Comparison of ENCODE assay signal across 8 cellular contexts in genomic region chr14:34301107-34301734, GRCh38.
A peak's percentile ranks its signal among the peaks of the same experiment; 100 is the strongest.
DNase-seq lines count a peak whose midpoint lies in the region; ATAC-seq, FAIRE-seq and TF ChIP-seq lines count a peak whose summit lies in the region.

No MANE protein-coding gene starts in this region.

- in situ Hi-C loops in HAP-1 (cut with MboI; ENCODE audit: low sequenced_read_pairs) = loop anchor here (10.0 to 25.0 kb wide), 3 partner anchors 196 to 1714 kb away; no protein-coding TSS in a partner anchor
- in situ Hi-C loops in HepG2 (cut with HindIII; ENCODE audit: extremely low pct_ligation_motif_present, low pct_unique_long_range_greater_than_20kb) = loop anchor here (5.0 to 25.0 kb wide), 2 partner anchors 464 to 1589 kb away; no protein-coding TSS in a partner anchor

- no peak overlapping the region for H3K27ac ChIP-seq in HepG2 (ENCODE audit: extremely low read length, insufficient read depth, low read length)

- H3K9me3 ChIP-seq in HAP-1 (no peaks in the 10 kb centered on the region), HepG2 (ENCODE audit: low read length) (peaks cover 15% of the 10 kb centered on the region)

- DNase-seq in Calu3 = peak; percentile 54
- DNase-seq in HAP-1 (ENCODE audit: low spot score in 2 of 2) = peak; percentile 61 to 65
- DNase-seq in NCI-H446 (lab: John Stamatoyannopoulos, UW) = peak; percentile 59 to 66
- peak; percentile 54 for DNase-seq in HepG2 (ENCODE audit: low spot score)
- no peak for DNase-seq in activated CD8-positive, alpha-beta memory T cell treated with anti-CD3 and anti-CD28 coated beads, Interleukin-2, amount 50 U/mL, for 4 hours
- DNase-seq in activated effector memory CD4-positive, alpha-beta T cell treated with anti-CD3 and anti-CD28 coated beads, Interleukin-2, amount 50 U/mL, for 16 hours = no peak

- H3K27ac Mint-ChIP-seq in Calu3 (ENCODE audit: unreplicated experiment) = no peak overlapping the region
- H3K27ac Mint-ChIP-seq in brain = peak overlapping the region in 3 of 5 experiments; percentile 10 to 87 (median 28)

- H3K27me3 Mint-ChIP-seq in Calu3 (ENCODE audit: unreplicated experiment) (peaks cover 17% of the 10 kb centered on the region), brain (peaks cover 2% of the 10 kb centered on the region)

- no peak overlapping the region for H3K9ac ChIP-seq in HepG2 (ENCODE audit: insufficient read depth, low read depth, low read length)

- no peaks in the 10 kb centered on the region for H4K20me1 ChIP-seq in HepG2 (ENCODE audit: insufficient read depth, low read length)

- 0% methylated on average over 1 of the region's 1 CpG for WGBS in HepG2 (ENCODE audit: low lambda C conversion rate)

- H3K4me1 Mint-ChIP-seq in Calu3 (ENCODE audit: low read depth, unreplicated experiment) (peaks cover 10% of the 10 kb centered on the region), brain (peaks cover 38% of the 10 kb centered on the region)

- no peaks in the 10 kb centered on the region for H3K9me3 Mint-ChIP-seq in Calu3 (ENCODE audit: low read depth, unreplicated experiment)
- H3K9me3 Mint-ChIP-seq in brain = peaks cover 4 to 18% (median 10%) of the 10 kb centered on the region in 5 experiments

- TF ChIP-seq CTCF in Calu3 (IDR thresholded peaks at IDR 0.05; ENCODE audit: unreplicated experiment) (peak; percentile 37), brain (conservative IDR thresholded peaks at IDR 0.05) (peak; percentile 66 to 76), HepG2 (CRISPR knock-in tag; IDR thresholded peaks at IDR 0.05) (peak; percentile 78)

- H3K4me3 Mint-ChIP-seq in Calu3 (ENCODE audit: low read depth, unreplicated experiment) = no peak overlapping the region
- H3K4me3 Mint-ChIP-seq in brain = no peak overlapping the region

- H3K27me3 ChIP-seq in HAP-1 (ENCODE audit: low read depth) (no peaks in the 10 kb centered on the region), HepG2 (ENCODE audit: control insufficient read depth in 1 of 2, insufficient read depth in 2 of 2, low read length in 2 of 2) (0 out of 5 replicates have a peak, but pooled peaks cover 0 to 6% of the 10 kb centered on the region in 2 experiments)

- H3K36me3 Mint-ChIP-seq in Calu3 (ENCODE audit: insufficient read depth, unreplicated experiment) = no peaks in the 10 kb centered on the region
- H3K36me3 Mint-ChIP-seq in brain = no peaks in the 10 kb centered on the region

- no peak overlapping the region for H2AFZ ChIP-seq in HepG2 (ENCODE audit: low read length)

- peak; percentile 63 for ATAC-seq in HepG2
- no peak for ATAC-seq in GM21447 (IDR thresholded peaks at IDR 0.05; ENCODE audit: unreplicated experiment)

- H3K79me2 ChIP-seq in HepG2 (ENCODE audit: insufficient read depth, low read length) = no peaks in the 10 kb centered on the region

- CTCF ChIA-PET in Calu3 (lab: Charles Lee) (interaction anchor here (0.7 to 2.2 kb wide), 11 partner anchors 10 to 625 kb away, joined by 3 to 15 read pairs (median 3); no protein-coding TSS in a partner anchor), HepG2 (lab: Yijun Ruan, JAX; ENCODE audit: low intra/inter-chr PET ratio, low total read pairs) (interaction anchor here (0.8 to 1.4 kb wide), 4 partner anchors 452 to 826 kb away, joined by 3 to 8 read pairs (median 3); no protein-coding TSS in a partner anchor)

- POLR2A ChIA-PET in HepG2 (lab: Yijun Ruan, JAX) = no interaction called here

- TF ChIP-seq RAD21 in HepG2 (CRISPR knock-in tag; IDR thresholded peaks at IDR 0.05) = peak; percentile 37; the same call in 1 of the 2 replicates

- H3K4me1 ChIP-seq in HAP-1 (peaks cover 4% of the 10 kb centered on the region; the same call in 1 of the 2 replicates), HepG2 (ENCODE audit: insufficient read depth, low read length) (peaks cover 9% of the 10 kb centered on the region)

- intact Hi-C loops in Calu3 (cut with micrococcal nuclease; ENCODE audit: unreplicated experiment) = loop anchor here (1.0 to 5.0 kb wide), 6 partner anchors 73 to 624 kb away; no protein-coding TSS in a partner anchor
- intact Hi-C loops in HepG2 (cut with micrococcal nuclease; ENCODE audit: unreplicated experiment) = loop anchor here (1.0 to 5.0 kb wide), 2 partner anchors 462 to 1724 kb away; no protein-coding TSS in a partner anchor

- TF ChIP-seq EP300 in HepG2 (IDR thresholded peaks at IDR 0.05; ENCODE audit: low read depth in 2 of 2, low read length in 2 of 2) (no peak), HepG2 (CRISPR knock-in tag; IDR thresholded peaks at IDR 0.05; ENCODE audit: borderline replicate concordance) (no peak)

- H3K4me3 ChIP-seq in HAP-1 (no peak overlapping the region), HepG2 (replicated peaks in 1 of 3; ENCODE audit: insufficient read depth in 1 of 3, low read depth in 2 of 3, low read length in 3 of 3) (no peak overlapping the region)

- no peaks in the 10 kb centered on the region for H3K36me3 ChIP-seq in HAP-1 (replicated peaks)
- no peaks in the 10 kb centered on the region for H3K36me3 ChIP-seq in HepG2 (replicated peaks in 1 of 2; ENCODE audit: control insufficient read depth in 1 of 2, insufficient read depth in 2 of 2, low read length in 2 of 2)

- H3K4me2 ChIP-seq in HepG2 (ENCODE audit: low read depth, low read length) = no peak overlapping the region

- FAIRE-seq in HepG2 (lab: Jason Lieb, UNC) = peak; percentile 49

- BruUV-seq in Calu3 (replicated peaks; lab: Mats Ljungman, UMichigan) (no TSS peak), HepG2 (replicated peaks; lab: Mats Ljungman, UMichigan) (no TSS peak)

- no peak for TF ChIP-seq POLR2A in HepG2 (IDR thresholded peaks at IDR 0.05; ENCODE audit: insufficient read depth in 1 of 2, low read depth in 2 of 2, low read length in 2 of 2)

TF ChIP-seq in HepG2, 621 proteins besides CTCF, POLR2A, EP300 and RAD21 (continues in another document):
- TF ChIP-seq SMC3 (IDR thresholded peaks at IDR 0.05; ENCODE audit: low read length) (peak; percentile 55), ZNF550 (CRISPR knock-in tag; IDR thresholded peaks at IDR 0.05; ENCODE audit: borderline replicate concordance) (no peak), AGO2 (optimal IDR thresholded peaks at IDR 0.05; ENCODE audit: low read depth, low read length) (no peak), BCL6 (CRISPR knock-in tag; IDR thresholded peaks at IDR 0.05) (no peak), ZNF614 (CRISPR knock-in tag; IDR thresholded peaks at IDR 0.05; ENCODE audit: borderline replicate concordance) (0 out of 2 replicates have a peak, but pooled peaks have one; percentile 21), MATR3 (CRISPR knock-in tag; IDR thresholded peaks at IDR 0.05) (no peak), ZNF556 (CRISPR knock-in tag; IDR thresholded peaks at IDR 0.05; ENCODE audit: borderline replicate concordance) (no peak), SRSF1 (optimal IDR thresholded peaks at IDR 0.05; ENCODE audit: low read depth, low read length) (no peak), ZNF34 (CRISPR knock-in tag; IDR thresholded peaks at IDR 0.05; ENCODE audit: borderline replicate concordance) (no peak), RBFOX2 (IDR thresholded peaks at IDR 0.05; ENCODE audit: low read depth, low read length) (no peak), ATF1 (CRISPR knock-in tag; IDR thresholded peaks at IDR 0.05) (no peak), ZNF878 (CRISPR knock-in tag; IDR thresholded peaks at IDR 0.05) (0 out of 2 replicates have a peak, but pooled peaks have one; percentile 25), TEAD3 (CRISPR knock-in tag; optimal IDR thresholded peaks at IDR 0.05; ENCODE audit: borderline replicate concordance) (no peak), RXRB (CRISPR knock-in tag; IDR thresholded peaks at IDR 0.05; ENCODE audit: borderline replicate concordance) (no peak), NFYC (CRISPR knock-in tag; IDR thresholded peaks at IDR 0.05) (no peak), TCF7 (IDR thresholded peaks at IDR 0.05; ENCODE audit: low read depth) (no peak), ZNF292 (CRISPR knock-in tag; IDR thresholded peaks at IDR 0.05; ENCODE audit: borderline replicate concordance, low read depth) (no peak), STAG1 (CRISPR knock-in tag; IDR thresholded peaks at IDR 0.05) (peak; percentile 84), SNAI1 (CRISPR knock-in tag; IDR thresholded peaks at IDR 0.05; ENCODE audit: borderline replicate concordance) (no peak), REPIN1 (CRISPR knock-in tag; IDR thresholded peaks at IDR 0.05; ENCODE audit: borderline replicate concordance, low read depth) (no peak)
- TF ChIP-seq, protein P1, sequence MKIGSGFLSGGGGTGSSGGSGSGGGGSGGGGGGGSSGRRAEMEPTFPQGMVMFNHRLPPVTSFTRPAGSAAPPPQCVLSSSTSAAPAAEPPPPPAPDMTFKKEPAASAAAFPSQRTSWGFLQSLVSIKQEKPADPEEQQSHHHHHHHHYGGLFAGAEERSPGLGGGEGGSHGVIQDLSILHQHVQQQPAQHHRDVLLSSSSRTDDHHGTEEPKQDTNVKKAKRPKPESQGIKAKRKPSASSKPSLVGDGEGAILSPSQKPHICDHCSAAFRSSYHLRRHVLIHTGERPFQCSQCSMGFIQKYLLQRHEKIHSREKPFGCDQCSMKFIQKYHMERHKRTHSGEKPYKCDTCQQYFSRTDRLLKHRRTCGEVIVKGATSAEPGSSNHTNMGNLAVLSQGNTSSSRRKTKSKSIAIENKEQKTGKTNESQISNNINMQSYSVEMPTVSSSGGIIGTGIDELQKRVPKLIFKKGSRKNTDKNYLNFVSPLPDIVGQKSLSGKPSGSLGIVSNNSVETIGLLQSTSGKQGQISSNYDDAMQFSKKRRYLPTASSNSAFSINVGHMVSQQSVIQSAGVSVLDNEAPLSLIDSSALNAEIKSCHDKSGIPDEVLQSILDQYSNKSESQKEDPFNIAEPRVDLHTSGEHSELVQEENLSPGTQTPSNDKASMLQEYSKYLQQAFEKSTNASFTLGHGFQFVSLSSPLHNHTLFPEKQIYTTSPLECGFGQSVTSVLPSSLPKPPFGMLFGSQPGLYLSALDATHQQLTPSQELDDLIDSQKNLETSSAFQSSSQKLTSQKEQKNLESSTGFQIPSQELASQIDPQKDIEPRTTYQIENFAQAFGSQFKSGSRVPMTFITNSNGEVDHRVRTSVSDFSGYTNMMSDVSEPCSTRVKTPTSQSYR (CRISPR knock-in tag; IDR thresholded peaks at IDR 0.05; ENCODE audit: borderline replicate concordance) = no peak
- TF ChIP-seq, protein P2, sequence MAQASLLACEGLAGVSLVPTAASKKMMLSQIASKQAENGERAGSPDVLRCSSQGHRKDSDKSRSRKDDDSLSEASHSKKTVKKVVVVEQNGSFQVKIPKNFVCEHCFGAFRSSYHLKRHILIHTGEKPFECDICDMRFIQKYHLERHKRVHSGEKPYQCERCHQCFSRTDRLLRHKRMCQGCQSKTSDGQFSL (CRISPR knock-in tag; IDR thresholded peaks at IDR 0.05) = no peak

Comparison
In these comparisons a context has a peak if more than half of its experiments do, and no peak if none do; other contexts are left out.
1. DNase-seq: peak in Calu3 (single experiment), HAP-1 (2 of 2), NCI-H446 (2 of 2) and HepG2 (single experiment); none in activated CD8-positive, alpha-beta memory T cell treated with anti-CD3 and anti-CD28 coated beads, Interleukin-2, amount 50 U/mL, for 4 hours (single experiment) and activated effector memory CD4-positive, alpha-beta T cell treated with anti-CD3 and anti-CD28 coated beads, Interleukin-2, amount 50 U/mL, for 16 hours (single experiment).
2. Peak in every context shown above with its lines, with median percentiles within 50 percentile points of each other: CTCF ChIP-seq.